Comparison of ENCODE assay signal across 9 cellular contexts in the genomic region with DNA sequence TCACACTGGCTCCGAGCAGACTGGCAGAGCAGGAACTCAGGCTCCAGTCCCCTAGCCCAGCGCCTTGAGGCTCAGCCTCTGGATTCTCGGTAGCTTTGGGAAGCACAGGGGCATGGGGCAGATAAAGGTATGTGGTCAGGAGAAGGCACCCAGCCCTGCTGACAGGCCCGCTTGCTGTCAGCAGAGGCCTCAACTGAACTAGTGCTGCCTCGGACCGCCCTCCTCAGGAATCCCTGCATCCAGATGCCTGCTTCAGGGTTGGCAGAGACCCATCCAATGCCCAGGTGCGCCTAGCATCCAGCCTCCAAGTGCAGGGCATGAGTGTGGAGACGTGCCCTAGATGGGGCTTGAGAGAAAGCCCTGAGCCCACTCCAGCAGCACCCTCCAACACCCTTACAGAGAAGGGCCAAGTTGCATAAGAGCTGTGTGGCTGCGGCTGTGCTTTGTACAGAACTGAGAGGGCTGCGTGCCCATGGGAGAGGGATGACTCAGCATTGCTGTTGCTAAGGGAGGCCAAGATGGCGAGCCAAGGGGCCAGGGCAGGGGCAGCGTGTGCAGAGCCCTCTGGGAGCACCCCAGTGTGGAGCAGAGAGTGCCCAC.
DNase-seq lines count a peak whose midpoint lies in the region; ATAC-seq, FAIRE-seq and TF ChIP-seq lines count a peak whose summit lies in the region.
"Had no signal": no experiment of that assay in that cellular context is flagged by ENCODE, and none has a peak within 500 bp of the region (broad histone marks: within the 10 kb centered on the region; RNA-seq: fewer than 3 reads in every experiment).

No MANE protein-coding gene starts in this region.

- no peaks in the 10 kb centered on the region for H3K79me2 ChIP-seq in GM12878 (ENCODE audit: control insufficient read depth, insufficient read depth, low read length)
- H3K79me2 ChIP-seq in keratinocyte (ENCODE audit: control insufficient read depth, insufficient read depth, low read length): no peaks in the 10 kb centered on the region

- no peak overlapping the region for H3K9ac ChIP-seq in GM12878 (ENCODE audit: control insufficient read depth, insufficient read depth, low read length)
- H3K9ac ChIP-seq in keratinocyte (ENCODE audit: control insufficient read depth, extremely low read depth, insufficient read depth, low read length): no peak overlapping the region

- H4K20me1 ChIP-seq in GM12878 (ENCODE audit: control insufficient read depth, insufficient read depth) (no peaks in the 10 kb centered on the region), keratinocyte (ENCODE audit: control insufficient read depth, extremely low read depth, insufficient read depth, low read length) (no peaks in the 10 kb centered on the region)

- in situ Hi-C loops in GM12878 (cut with MboI): no loop called here

- TF ChIP-seq CTCF in GM12878 (IDR thresholded peaks at IDR 0.05 in 2 of 3, conservative IDR thresholded peaks at IDR 0.05 in 1 of 3; ENCODE audit: control insufficient read depth in 2 of 3, extremely low read depth in 1 of 3, insufficient read depth in 1 of 3, low read depth in 3 of 3, low read length in 3 of 3): no peak
- TF ChIP-seq CTCF in keratinocyte (optimal IDR thresholded peaks at IDR 0.05 in 1 of 3, IDR thresholded peaks at IDR 0.05 in 1 of 3, conservative IDR thresholded peaks at IDR 0.05 in 1 of 3; ENCODE audit: extremely low read depth in 1 of 3, insufficient read depth in 2 of 3, low read length in 3 of 3): no peak
- no peak for TF ChIP-seq CTCF in thyroid gland (IDR thresholded peaks at IDR 0.05)

- TF ChIP-seq POLR2A in GM12878 (IDR thresholded peaks at IDR 0.05; ENCODE audit: low read depth, low read length) (no peak), thyroid gland (IDR thresholded peaks at IDR 0.05) (no peak)

- peak; percentile 58 for ATAC-seq in GM12878

- WGBS in GM12878 (ENCODE audit: insufficient coverage, insufficient replicate concordance, low lambda C conversion rate, missing lambda C conversion rate): 32% methylated on average over 12 of the region's 12 CpGs
- 46 to 56% methylated on average over 8 to 12 of the region's 12 CpGs for WGBS in thyroid gland, 2 donors

- intact Hi-C loops in GM12878 (cut with micrococcal nuclease; ENCODE audit: unreplicated experiment) (no loop called here), thyroid gland (cut with DNase I) (no loop called here)

- FAIRE-seq in GM12878 (lab: Jason Lieb, UNC) (no peak), keratinocyte (lab: Jason Lieb, UNC) (no peak)
- FAIRE-seq: A204.1 had no signal

- no peak for TF ChIP-seq EP300 in GM12878 (IDR thresholded peaks at IDR 0.05; ENCODE audit: borderline replicate concordance in 1 of 2, control insufficient read depth in 1 of 2, low read depth in 2 of 2, low read length in 2 of 2)

- H3K27ac ChIP-seq in GM12878 (ENCODE audit: control insufficient read depth, insufficient read depth): no peak overlapping the region
- H3K27ac ChIP-seq in keratinocyte (ENCODE audit: control insufficient read depth, insufficient read depth, low read length): no peak overlapping the region
- H3K27ac ChIP-seq in thyroid gland: peak overlapping the region in 2 of 3 donors; percentile 49 to 63

- dilution Hi-C loops in keratinocyte (cut with MboI; ENCODE audit: extremely low pct_ligation_motif_present, low sequenced_read_pairs): no loop called here

- H3K4me1 ChIP-seq in GM12878 (ENCODE audit: control insufficient read depth, insufficient read depth, low read length) (peaks cover 8% of the 10 kb centered on the region), keratinocyte (ENCODE audit: control insufficient read depth, extremely low read depth, insufficient read depth, low read length) (peaks cover 4% of the 10 kb centered on the region), thyroid gland (peaks cover 16 to 24% of the 10 kb centered on the region in 2 donors)

- no peak overlapping the region for H3K4me3 ChIP-seq in GM12878
- no peak overlapping the region for H3K4me3 ChIP-seq in keratinocyte (ENCODE audit: control insufficient read depth in 2 of 3, extremely low read depth in 1 of 3, insufficient read depth in 2 of 3, low read depth in 1 of 3, low read length in 3 of 3)
- H3K4me3 ChIP-seq in thyroid gland (replicated peaks in 1 of 3): no peak overlapping the region

- no TSS peak for BruUV-seq in GM12878 (replicated peaks; lab: Mats Ljungman, UMichigan)

- no peaks in the 10 kb centered on the region for H3K9me3 ChIP-seq in GM12878 (replicated peaks; ENCODE audit: control insufficient read depth, insufficient read depth, low read length)
- H3K9me3 ChIP-seq in keratinocyte (ENCODE audit: control insufficient read depth, low read depth, low read length): no peaks in the 10 kb centered on the region
- H3K9me3 ChIP-seq in thyroid gland: no peaks in the 10 kb centered on the region

- H3K36me3 ChIP-seq in GM12878 (ENCODE audit: control insufficient read depth in 2 of 2, insufficient read depth in 2 of 2, low read length in 1 of 2) (no peaks in the 10 kb centered on the region), keratinocyte (ENCODE audit: control insufficient read depth in 2 of 2, extremely low read depth in 1 of 2, insufficient read depth in 2 of 2, low read length in 2 of 2) (no peaks in the 10 kb centered on the region), thyroid gland (no peaks in the 10 kb centered on the region)

- SMC1A ChIA-PET in GM12878 (lab: Charles Lee; ENCODE audit: uncharacterized antibody, unreplicated experiment): no interaction called here

- no peak overlapping the region for H2AFZ ChIP-seq in GM12878 (ENCODE audit: control insufficient read depth, low read depth, low read length)
- H2AFZ ChIP-seq in keratinocyte (ENCODE audit: control insufficient read depth, low read length): peak overlapping the region; percentile 20

- TF ChIP-seq RAD21 in GM12878 (IDR thresholded peaks at IDR 0.05; ENCODE audit: insufficient read depth, low read depth, low read length): no peak

- CTCF ChIA-PET in GM12878 (lab: Yijun Ruan, JAX): no interaction called here

- no peaks in the 10 kb centered on the region for H3K9me1 ChIP-seq in keratinocyte (ENCODE audit: control insufficient read depth, extremely low read depth, insufficient read depth, low read length)

- DNase-seq in activated CD4-positive, alpha-beta T cell treated with anti-CD3 and anti-CD28 coated beads for 48 hours: peak; percentile 13
- no peak for DNase-seq in activated CD4-positive, alpha-beta T cell treated with anti-CD3 and anti-CD28 coated beads for 4 hours
- DNase-seq in GM12878 (ENCODE audit: low read depth, low spot score): no peak
- no peak for DNase-seq in keratinocyte (ENCODE audit: low read depth, low spot score)
- peak; percentile 77 to 81 for DNase-seq in thyroid gland
- no peak for DNase-seq in NCI-H1105 (lab: John Stamatoyannopoulos, UW)
- no peak for DNase-seq in SHP77 treated with DMSO at 0.1 percent for 48 hours (lab: John Stamatoyannopoulos, UW)
- no peak for DNase-seq in ecto neural progenitor cell (ENCODE audit: low spot score)

- RAD21 ChIA-PET in GM12878 (lab: Charles Lee; ENCODE audit: unreplicated experiment): no interaction called here

- H3K27me3 ChIP-seq in GM12878 (replicated peaks in 1 of 2; ENCODE audit: control insufficient read depth in 2 of 2, insufficient read depth in 2 of 2, low read length in 1 of 2) (0 out of 4 replicates have a peak, but pooled peaks cover 0 to 6% of the 10 kb centered on the region in 2 experiments), keratinocyte (ENCODE audit: control insufficient read depth, extremely low read depth, insufficient read depth, low read length) (no peaks in the 10 kb centered on the region), thyroid gland (no peaks in the 10 kb centered on the region)

- H3K4me2 ChIP-seq in GM12878 (ENCODE audit: control insufficient read depth, insufficient read depth) (no peak overlapping the region), keratinocyte (ENCODE audit: control insufficient read depth, extremely low read depth, insufficient read depth, low read depth, low read length) (no peak overlapping the region)

- POLR2A ChIA-PET in GM12878 (lab: Charles Lee): no interaction called here

TF ChIP-seq in GM12878, 131 proteins besides CTCF, POLR2A, EP300 and RAD21 (continues in another document):
- no peak for TF ChIP-seq ATF2 (IDR thresholded peaks at IDR 0.05; ENCODE audit: low read length)
- TF ChIP-seq MYB (IDR thresholded peaks at IDR 0.05; ENCODE audit: borderline replicate concordance, low read depth, low read length): no peak
- TF ChIP-seq ETV6 (conservative IDR thresholded peaks at IDR 0.05 in 1 of 2, IDR thresholded peaks at IDR 0.05 in 1 of 2; ENCODE audit: borderline replicate concordance in 1 of 2, low read depth in 1 of 2): no peak
- TF ChIP-seq HDAC2 (IDR thresholded peaks at IDR 0.05): no peak
- TF ChIP-seq GABPA (IDR thresholded peaks at IDR 0.05; ENCODE audit: low read depth): no peak
- TF ChIP-seq RUNX3 (IDR thresholded peaks at IDR 0.05; ENCODE audit: low read length): no peak
- no peak for TF ChIP-seq SREBF1 (IDR thresholded peaks at IDR 0.05; ENCODE audit: low read length)
- TF ChIP-seq PBX3 (IDR thresholded peaks at IDR 0.05; ENCODE audit: insufficient replicate concordance, low read depth, low read length): no peak
- TF ChIP-seq TCF7 (IDR thresholded peaks at IDR 0.05; ENCODE audit: borderline replicate concordance): no peak

Comparison
In these comparisons a context has a peak if more than half of its experiments do, and no peak if none do; other contexts are left out.
1. DNase-seq: peak in activated CD4-positive, alpha-beta T cell treated with anti-CD3 and anti-CD28 coated beads for 48 hours (single experiment) and thyroid gland (2 of 2); none in activated CD4-positive, alpha-beta T cell treated with anti-CD3 and anti-CD28 coated beads for 4 hours (0 of 2), GM12878 (single experiment), keratinocyte (single experiment), NCI-H1105 (single experiment), SHP77 treated with DMSO at 0.1 percent for 48 hours (single experiment) and ecto neural progenitor cell (single experiment).
2. H3K27ac ChIP-seq: peak in thyroid gland (2 of 3); none in GM12878 (single experiment) and keratinocyte (single experiment).